36 cellular contexts compared by ENCODE assay signal in genomic region chr18:25992566-25992965, GRCh38.
"Had no signal": no experiment of that assay in that cellular context is flagged by ENCODE, and none has a peak within 500 bp of the region (broad histone marks: within the 10 kb centered on the region; RNA-seq: fewer than 3 reads in every experiment).

No MANE protein-coding gene starts in this region.

- H3K4me3 ChIP-seq: adrenal gland, body of pancreas, breast epithelium had no signal

- H3K9me3 Mint-ChIP-seq: activated B cell treated with CpG ODN at 0.5 μM for 24 hours; activated CD4-positive, alpha-beta memory T cell treated with anti-CD3 and anti-CD28 coated beads for 36 hours; activated CD4-positive, alpha-beta T cell treated with anti-CD3 and anti-CD28 coated beads, Interleukin-2, amount 10 ng/mL, durations not matched to agents 24 days and 14 days; activated CD8-positive, alpha-beta T cell treated with anti-CD3 and anti-CD28 coated beads for 36 hours; activated naive CD4-positive, alpha-beta T cell treated with anti-CD3 and anti-CD28 coated beads for 36 hours; activated naive CD8-positive, alpha-beta T cell treated with anti-CD3 and anti-CD28 coated beads for 36 hours; activated T-cell treated with anti-CD3 and anti-CD28 coated beads, Interleukin-2, amount 50 U/mL, for 4 hours; activated T-cell treated with anti-CD3 and anti-CD28 coated beads, Interleukin-2, amount 50 U/mL, for 72 hours; activated T-helper 1 cell treated with anti-CD3 and anti-CD28 coated beads, Interleukin-12 subunit alpha, Interleukin-12 subunit beta, Interleukin-2, Interleukin-4 antibody, amounts not matched to agents 30 ng/mL and 10 ng/mL and 1 ng/mL, durations not matched to agents 14 hours and 24 hours and 36 hours; activated T-helper 17 cell treated with anti-CD3 and anti-CD28 coated beads, Interleukin-2, amount 50 U/mL, for 72 hours; T-helper 2 cell treated with Interferon-gamma antibody and Interleukin-4, amounts not matched to agents 5 μg/mL and 100 μg/mL, for 36 hours had no signal

- DNase-seq: activated B cell treated with CpG ODN at 0.5 μM for 24 hours; activated CD4-positive, alpha-beta memory T cell treated with anti-CD3 and anti-CD28 coated beads for 36 hours; activated CD4-positive, alpha-beta T cell treated with anti-CD3 and anti-CD28 coated beads for 4 hours; activated CD4-positive, alpha-beta T cell treated with anti-CD3 and anti-CD28 coated beads, Interleukin-2, amount 10 ng/mL, durations not matched to agents 24 days and 14 days; activated CD4-positive, alpha-beta T cell treated with anti-CD3 and anti-CD28 coated beads, Interleukin-2, amount 50 U/mL, for 1 hour; activated CD4-positive, alpha-beta T cell treated with anti-CD3 and anti-CD28 coated beads, Interleukin-2, amount 50 U/mL, for 4 hours; activated CD4-positive, CD25-positive, alpha-beta regulatory T cell treated with anti-CD3 and anti-CD28 coated beads, Interleukin-2, amount 50 U/mL, for 72 hours; activated CD8-positive, alpha-beta memory T cell treated with anti-CD3 and anti-CD28 coated beads, Interleukin-2, amount 50 U/mL, for 4 hours; activated CD8-positive, alpha-beta T cell treated with anti-CD3 and anti-CD28 coated beads for 36 hours; activated effector memory CD4-positive, alpha-beta T cell treated with anti-CD3 and anti-CD28 coated beads, Interleukin-2, amount 50 U/mL, for 16 hours; activated gamma-delta T cell treated with Interleukin-2 at 50 U/mL for 16 hours; activated naive CD4-positive, alpha-beta T cell; activated naive CD4-positive, alpha-beta T cell treated with anti-CD3 and anti-CD28 coated beads for 36 hours; activated naive CD4-positive, alpha-beta T cell treated with anti-CD3 and anti-CD28 coated beads, Interleukin-2, amount 50 U/mL, for 16 hours; activated naive CD8-positive, alpha-beta T cell treated with anti-CD3 and anti-CD28 coated beads for 36 hours; activated T-cell treated with anti-CD3 and anti-CD28 coated beads for 4 hours; activated T-cell treated with anti-CD3 and anti-CD28 coated beads, Interleukin-2, amount 50 U/mL, for 1 hour; activated T-cell treated with anti-CD3 and anti-CD28 coated beads, Interleukin-2, amount 50 U/mL, for 4 hours; activated T-cell treated with anti-CD3 and anti-CD28 coated beads, Interleukin-2, amount 50 U/mL, for 72 hours; adrenal gland; amniotic stem cell; aorta; body of pancreas; brain microvascular endothelial cell; central memory CD4-positive, alpha-beta T cell; T-helper 2 cell; T-helper 9 cell had no signal

- H3K9me3 ChIP-seq: adrenal gland, body of pancreas, breast epithelium had no signal

- FAIRE-seq: astrocyte, colon, TTC549 had no signal

- H3K36me3 ChIP-seq: adrenal gland, brain microvascular endothelial cell, breast epithelium had no signal

- H3K27ac ChIP-seq: adrenal gland, body of pancreas, brain microvascular endothelial cell, breast epithelium, VCaP had no signal

- H3K4me3 Mint-ChIP-seq: activated B cell treated with CpG ODN at 0.5 μM for 24 hours; activated CD4-positive, alpha-beta memory T cell treated with anti-CD3 and anti-CD28 coated beads for 36 hours; activated CD4-positive, alpha-beta T cell treated with anti-CD3 and anti-CD28 coated beads, Interleukin-2, amount 10 ng/mL, durations not matched to agents 24 days and 14 days; activated CD8-positive, alpha-beta T cell treated with anti-CD3 and anti-CD28 coated beads for 36 hours; activated naive CD4-positive, alpha-beta T cell treated with anti-CD3 and anti-CD28 coated beads for 36 hours; activated naive CD8-positive, alpha-beta T cell treated with anti-CD3 and anti-CD28 coated beads for 36 hours; activated T-cell treated with anti-CD3 and anti-CD28 coated beads, Interleukin-2, amount 50 U/mL, for 4 hours; activated T-cell treated with anti-CD3 and anti-CD28 coated beads, Interleukin-2, amount 50 U/mL, for 72 hours; activated T-helper 1 cell treated with anti-CD3 and anti-CD28 coated beads, Interleukin-12 subunit alpha, Interleukin-12 subunit beta, Interleukin-2, Interleukin-4 antibody, amounts not matched to agents 30 ng/mL and 10 ng/mL and 1 ng/mL, durations not matched to agents 14 hours and 24 hours and 36 hours; activated T-helper 17 cell treated with anti-CD3 and anti-CD28 coated beads, Interleukin-2, amount 50 U/mL, for 72 hours; T-helper 2 cell treated with Interferon-gamma antibody and Interleukin-4, amounts not matched to agents 5 μg/mL and 100 μg/mL, for 36 hours had no signal

- H3K27ac Mint-ChIP-seq: activated B cell treated with CpG ODN at 0.5 μM for 24 hours; activated CD4-positive, alpha-beta memory T cell treated with anti-CD3 and anti-CD28 coated beads for 36 hours; activated CD4-positive, alpha-beta T cell treated with anti-CD3 and anti-CD28 coated beads, Interleukin-2, amount 10 ng/mL, durations not matched to agents 24 days and 14 days; activated CD8-positive, alpha-beta T cell treated with anti-CD3 and anti-CD28 coated beads for 36 hours; activated naive CD4-positive, alpha-beta T cell treated with anti-CD3 and anti-CD28 coated beads for 36 hours; activated naive CD4-positive, alpha-beta T cell treated with anti-CD3 and anti-CD28 coated beads, Interleukin-2, amount 50 U/mL, for 72 hours; activated naive CD8-positive, alpha-beta T cell treated with anti-CD3 and anti-CD28 coated beads for 36 hours; activated T-cell treated with anti-CD3 and anti-CD28 coated beads, Interleukin-2, amount 50 U/mL, for 72 hours; activated T-helper 1 cell treated with anti-CD3 and anti-CD28 coated beads, Interleukin-12 subunit alpha, Interleukin-12 subunit beta, Interleukin-2, Interleukin-4 antibody, amounts not matched to agents 30 ng/mL and 10 ng/mL and 1 ng/mL, durations not matched to agents 14 hours and 24 hours and 36 hours; activated T-helper 17 cell treated with anti-CD3 and anti-CD28 coated beads, Interleukin-2, amount 50 U/mL, for 72 hours; T-helper 2 cell treated with Interferon-gamma antibody and Interleukin-4, amounts not matched to agents 5 μg/mL and 100 μg/mL, for 36 hours had no signal

- ATAC-seq: activated CD8-positive, alpha-beta T cell treated with anti-CD3 and anti-CD28 coated beads for 36 hours; activated naive CD4-positive, alpha-beta T cell treated with anti-CD3 and anti-CD28 coated beads, Interleukin-2, amount 50 U/mL, for 72 hours; activated T-cell treated with anti-CD3 and anti-CD28 coated beads, Interleukin-2, amount 50 U/mL, for 4 hours; activated T-cell treated with anti-CD3 and anti-CD28 coated beads, Interleukin-2, amount 50 U/mL, for 72 hours; activated T-helper 17 cell treated with anti-CD3 and anti-CD28 coated beads, Interleukin-2, amount 50 U/mL, for 72 hours; body of pancreas had no signal

- H3K27me3 Mint-ChIP-seq: activated B cell treated with CpG ODN at 0.5 μM for 24 hours; activated CD4-positive, alpha-beta memory T cell treated with anti-CD3 and anti-CD28 coated beads for 36 hours; activated CD8-positive, alpha-beta T cell treated with anti-CD3 and anti-CD28 coated beads for 36 hours; activated naive CD8-positive, alpha-beta T cell treated with anti-CD3 and anti-CD28 coated beads for 36 hours; activated T-helper 17 cell treated with anti-CD3 and anti-CD28 coated beads, Interleukin-2, amount 50 U/mL, for 72 hours had no signal

- H3K4me1 Mint-ChIP-seq: activated B cell treated with CpG ODN at 0.5 μM for 24 hours; activated CD4-positive, alpha-beta T cell treated with anti-CD3 and anti-CD28 coated beads, Interleukin-2, amount 10 ng/mL, durations not matched to agents 24 days and 14 days; activated naive CD8-positive, alpha-beta T cell treated with anti-CD3 and anti-CD28 coated beads for 36 hours; activated T-helper 17 cell treated with anti-CD3 and anti-CD28 coated beads, Interleukin-2, amount 50 U/mL, for 72 hours had no signal

- H3K4me1 ChIP-seq: adrenal gland, body of pancreas, breast epithelium had no signal

- H3K36me3 Mint-ChIP-seq: activated CD4-positive, alpha-beta memory T cell treated with anti-CD3 and anti-CD28 coated beads for 36 hours; activated naive CD4-positive, alpha-beta T cell treated with anti-CD3 and anti-CD28 coated beads, Interleukin-2, amount 50 U/mL, for 72 hours; activated naive CD8-positive, alpha-beta T cell treated with anti-CD3 and anti-CD28 coated beads for 36 hours had no signal

- H3K27me3 ChIP-seq: adrenal gland, body of pancreas, brain microvascular endothelial cell, breast epithelium had no signal
